ENCODE assay signal across 8 cellular contexts in the genomic region with DNA sequence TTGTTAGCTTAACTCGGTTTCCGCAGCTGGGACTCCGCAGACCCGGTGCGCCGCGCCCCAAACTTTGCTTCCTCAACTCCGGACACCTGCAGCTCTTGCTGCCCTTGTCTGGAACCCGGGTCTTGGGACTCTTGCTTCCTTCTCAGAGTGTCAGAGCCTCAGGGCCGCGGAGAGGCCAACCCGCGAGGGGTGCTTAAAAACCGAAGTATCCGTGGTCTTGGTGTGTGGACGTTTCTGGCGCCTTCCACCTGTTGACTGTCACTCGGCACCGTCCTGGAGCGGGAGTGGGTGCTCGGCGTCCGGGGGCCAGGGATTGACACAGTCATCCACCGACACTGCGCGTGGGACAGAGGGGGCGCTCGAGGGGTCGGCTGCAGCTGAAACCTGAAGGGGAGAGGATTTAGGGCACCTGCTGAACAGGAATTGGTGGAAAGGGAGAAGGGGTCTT. TPM values are rescaled to one million over a fixed set of nuclear protein-coding genes. Genes with fewer than 3 reads are reported as not detected.
DNase-seq lines count a peak whose midpoint lies in the region; ATAC-seq and TF ChIP-seq lines count a peak whose summit lies in the region.

No MANE protein-coding gene starts in this region.

- H3K27me3 ChIP-seq in Peyer's patch, result no peaks in the 10 kb centered on the region
- H3K27me3 ChIP-seq in right atrium auricular region, result no peaks in the 10 kb centered on the region

- H3K27ac Mint-ChIP-seq in activated naive CD4-positive, alpha-beta T cell treated with anti-CD3 and anti-CD28 coated beads, Interleukin-2, amount 50 U/mL, for 72 hours, result peak overlapping the region; percentile 89 to 92

- H3K4me3 ChIP-seq in Peyer's patch, result peak overlapping the region; percentile 84 to 89 (median 86)
- peak overlapping the region; percentile 76 to 81 for H3K4me3 ChIP-seq in right atrium auricular region

- H3K36me3 ChIP-seq in Peyer's patch, result no peaks in the 10 kb centered on the region
- no peaks in the 10 kb centered on the region for H3K36me3 ChIP-seq in right atrium auricular region

- H3K9me3 ChIP-seq in Peyer's patch (no peaks in the 10 kb centered on the region), right atrium auricular region (no peaks in the 10 kb centered on the region)

- peaks cover 0 to 11% of the 10 kb centered on the region in 2 donors for H3K9me3 Mint-ChIP-seq in activated naive CD4-positive, alpha-beta T cell treated with anti-CD3 and anti-CD28 coated beads, Interleukin-2, amount 50 U/mL, for 72 hours

- ATAC-seq in HG02981 (IDR thresholded peaks at IDR 0.05; ENCODE audit: unreplicated experiment) (peak; percentile 50), sciatic nerve (peak; percentile 63)
- peak; percentile 53 to 70 for ATAC-seq in activated naive CD4-positive, alpha-beta T cell treated with anti-CD3 and anti-CD28 coated beads, Interleukin-2, amount 50 U/mL, for 72 hours

- peak overlapping the region; percentile 86 to 97 (median 95) for H3K27ac ChIP-seq in Peyer's patch
- peak overlapping the region; percentile 94 to 96 for H3K27ac ChIP-seq in right atrium auricular region

- intact Hi-C loops in sciatic nerve (cut with DNase I), result no loop called here

- peaks cover 34 to 35% of the 10 kb centered on the region in 2 donors for H3K36me3 Mint-ChIP-seq in activated naive CD4-positive, alpha-beta T cell treated with anti-CD3 and anti-CD28 coated beads, Interleukin-2, amount 50 U/mL, for 72 hours

- TF ChIP-seq POLR2A in Peyer's patch (IDR thresholded peaks at IDR 0.05), result no peak

- TF ChIP-seq CTCF in Peyer's patch (IDR thresholded peaks at IDR 0.05) (peak in 5 of 6 experiments; percentile 34 to 59 (median 50)), right atrium auricular region (IDR thresholded peaks at IDR 0.05) (peak; percentile 53 to 64)

- peak; percentile 33 for DNase-seq in NCI-H345 (lab: John Stamatoyannopoulos, UW)
- DNase-seq in NCI-H345 treated with DMSO at 0.1 percent for 48 hours (lab: John Stamatoyannopoulos, UW; ENCODE audit: unreplicated experiment), result no peak
- DNase-seq in Peyer's patch, result peak; percentile 85 to 89 (median 86)
- peak in 1 of 2 donors; percentile 70 for DNase-seq in activated naive CD4-positive, alpha-beta T cell treated with anti-CD3 and anti-CD28 coated beads, Interleukin-2, amount 50 U/mL, for 72 hours (ENCODE audit: low spot score in 2 of 2)
- DNase-seq in right atrium auricular region (ENCODE audit: low spot score), result peak; percentile 77
- peak; percentile 75 for DNase-seq in sciatic nerve (ENCODE audit: low spot score)
- DNase-seq in NCI-H2081 treated with DMSO at 0.1 percent for 48 hours (lab: John Stamatoyannopoulos, UW), result no peak

- H3K4me1 ChIP-seq in Peyer's patch, result peaks cover 0 to 49% (median 5%) of the 10 kb centered on the region in 4 donors
- peaks cover 0 to 37% of the 10 kb centered on the region in 2 donors for H3K4me1 ChIP-seq in right atrium auricular region

RNA-seq across cellular contexts. Expression of gene SQOR, which starts 0.4 kb away (rescaled TPM):
- total RNA-seq in Peyer's patch (100 to 1,000 TPM in 1 of 4 donors, 10 to 100 TPM in 3; 85.8 to 101 (median 96.7) TPM), right atrium auricular region (10 to 100 TPM; 21.2 to 30.7 TPM), sciatic nerve (48.0 TPM)
- 100 to 1,000 TPM in 1 of 2 donors, 10 to 100 TPM in 1; 98.6 to 114 TPM for total RNA-seq in activated naive CD4-positive, alpha-beta T cell treated with anti-CD3 and anti-CD28 coated beads, Interleukin-2, amount 50 U/mL, for 72 hours

RNA-seq across cellular contexts. Expression of gene BLOC1S6, which starts 48.0 kb away (rescaled TPM):
- total RNA-seq in Peyer's patch (10 to 100 TPM; 18.3 to 61.1 (median 32.0) TPM), right atrium auricular region (10 to 100 TPM; 37.7 to 46.6 TPM), sciatic nerve (48.1 TPM)
- 10 to 100 TPM; 45.6 to 54.6 TPM for total RNA-seq in activated naive CD4-positive, alpha-beta T cell treated with anti-CD3 and anti-CD28 coated beads, Interleukin-2, amount 50 U/mL, for 72 hours

Comparison
In these comparisons a context has a peak if more than half of its experiments do, and no peak if none do; other contexts are left out.
1. DNase-seq: peak in NCI-H345 (single experiment), Peyer's patch (3 of 3), right atrium auricular region (single experiment) and sciatic nerve (single experiment); none in NCI-H345 treated with DMSO at 0.1 percent for 48 hours (single experiment) and NCI-H2081 treated with DMSO at 0.1 percent for 48 hours (single experiment).
2. Peak in every context shown above with its lines, with median percentiles within 50 percentile points of each other: ATAC-seq.